Comparison of ENCODE assay signal across 1 cellular context in genomic region chr15:64521726-64522164, GRCh38.
TF ChIP-seq lines count a peak whose summit lies in the region.

No MANE protein-coding gene starts in this region.

TF ChIP-seq in H1, 55 proteins besides CTCF, POLR2A, EP300 and RAD21 (continued from another document):
- TF ChIP-seq CEBPB (IDR thresholded peaks at IDR 0.05; ENCODE audit: low read depth, low read length), result 0 out of 2 replicates have a peak, but pooled peaks have one; percentile 14
- TF ChIP-seq KDM1A (IDR thresholded peaks at IDR 0.05; ENCODE audit: borderline replicate concordance, low read length), result no peak
- no peak for TF ChIP-seq CHD2 (IDR thresholded peaks at IDR 0.05; ENCODE audit: low read length)
- TF ChIP-seq POLR2AphosphoS5 (IDR thresholded peaks at IDR 0.05; ENCODE audit: low read depth, low read length), result no peak
- TF ChIP-seq, protein P1, sequence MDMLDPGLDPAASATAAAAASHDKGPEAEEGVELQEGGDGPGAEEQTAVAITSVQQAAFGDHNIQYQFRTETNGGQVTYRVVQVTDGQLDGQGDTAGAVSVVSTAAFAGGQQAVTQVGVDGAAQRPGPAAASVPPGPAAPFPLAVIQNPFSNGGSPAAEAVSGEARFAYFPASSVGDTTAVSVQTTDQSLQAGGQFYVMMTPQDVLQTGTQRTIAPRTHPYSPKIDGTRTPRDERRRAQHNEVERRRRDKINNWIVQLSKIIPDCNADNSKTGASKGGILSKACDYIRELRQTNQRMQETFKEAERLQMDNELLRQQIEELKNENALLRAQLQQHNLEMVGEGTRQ (IDR thresholded peaks at IDR 0.05; ENCODE audit: low read length), result no peak
- TF ChIP-seq ASH2L (IDR thresholded peaks at IDR 0.05; ENCODE audit: low read length), result no peak
- no peak for TF ChIP-seq YY1 (IDR thresholded peaks at IDR 0.05; ENCODE audit: low read depth, low read length)
- no peak for TF ChIP-seq RXRA (IDR thresholded peaks at IDR 0.05; ENCODE audit: insufficient read depth, low read depth, low read length)
- TF ChIP-seq TBP (IDR thresholded peaks at IDR 0.05; ENCODE audit: low read depth, low read length), result no peak
- no peak for TF ChIP-seq CTBP2 (IDR thresholded peaks at IDR 0.05; ENCODE audit: borderline replicate concordance, insufficient read depth, insufficient read length, low read length)
- TF ChIP-seq BACH1 (IDR thresholded peaks at IDR 0.05; ENCODE audit: low read length), result 0 out of 2 replicates have a peak, but pooled peaks have one; percentile 29
- TF ChIP-seq ZNF274 (IDR thresholded peaks at IDR 0.05; ENCODE audit: borderline replicate concordance, extremely low read depth, low read length), result no peak
TF ChIP-seq in H1: peak in this region for 2.
